11 cellular contexts compared by ENCODE assay signal in genomic region chr1:149841597-149842238, GRCh38. TPM values are rescaled to one million over a fixed set of nuclear protein-coding genes. Genes with fewer than 3 reads are reported as not detected.
A peak's percentile ranks its signal among the peaks of the same experiment; 100 is the strongest.
DNase-seq lines count a peak whose midpoint lies in the region; ATAC-seq, FAIRE-seq and TF ChIP-seq lines count a peak whose summit lies in the region.
"Not testable (repeated sequence)": the region's sequence is repeated elsewhere in the genome, so short reads cannot be mapped to it uniquely, and the experiment has no call there.
"Had no signal": no experiment of that assay in that cellular context is flagged by ENCODE, and none has a peak within 500 bp of the region (broad histone marks: within the 10 kb centered on the region; RNA-seq: fewer than 3 reads in every experiment).

No MANE protein-coding gene starts in this region.

- H3K27ac Mint-ChIP-seq in naive thymus-derived CD8-positive, alpha-beta T cell, result not testable (repeated sequence)

- POLR2A ChIA-PET in endothelial cell of umbilical vein (lab: Charles Lee); naive thymus-derived CD8-positive, alpha-beta T cell (lab: Charles Lee): not testable (repeated sequence)

- intact Hi-C loops in endothelial cell of umbilical vein (cut with micrococcal nuclease), result not testable (repeated sequence)

- FAIRE-seq in A204.1 (lab: Jason Lieb, UNC), result peak; percentile 14
- FAIRE-seq in endothelial cell of umbilical vein (lab: Jason Lieb, UNC), result not testable (repeated sequence)

- H3K27ac ChIP-seq in RWPE2 (ENCODE audit: poor library complexity, severe bottlenecking); endothelial cell of umbilical vein (ENCODE audit: insufficient read depth, low read depth, low read length): not testable (repeated sequence)

- H3K4me1 Mint-ChIP-seq in naive thymus-derived CD8-positive, alpha-beta T cell, result peaks cover 17 to 33% (median 23%) of the 10 kb centered on the region in 4 donors

- TF ChIP-seq POLR2A in endothelial cell of umbilical vein (IDR thresholded peaks at IDR 0.05; ENCODE audit: low read depth, low read length), result not testable (repeated sequence)

- peaks cover 19% of the 10 kb centered on the region for H3K36me3 ChIP-seq in RWPE2 (ENCODE audit: low read depth)
- H3K36me3 ChIP-seq in endothelial cell of umbilical vein (ENCODE audit: control insufficient read depth in 2 of 2, extremely low read depth in 1 of 2, insufficient read depth in 2 of 2, low read length in 2 of 2), result not testable (repeated sequence)

- DNase-seq in RWPE2 (ENCODE audit: low spot score); endothelial cell of umbilical vein (ENCODE audit: low read depth, low spot score); naive thymus-derived CD8-positive, alpha-beta T cell: not testable (repeated sequence)

- dilution Hi-C loops in endothelial cell of umbilical vein (cut with MboI; ENCODE audit: extremely low pct_ligation_motif_present, low sequenced_read_pairs), result not testable (repeated sequence)

- H3K9ac ChIP-seq in endothelial cell of umbilical vein (replicated peaks; ENCODE audit: extremely low read depth, insufficient read depth, low read length), result not testable (repeated sequence)

- peaks cover 11% of the 10 kb centered on the region for H3K79me2 ChIP-seq in endothelial cell of umbilical vein (ENCODE audit: control insufficient read depth, insufficient read depth, low read length)

- H3K4me1 ChIP-seq in RWPE2 (ENCODE audit: insufficient read depth, poor library complexity, severe bottlenecking), result peaks cover 17% of the 10 kb centered on the region
- H3K4me1 ChIP-seq in endothelial cell of umbilical vein (ENCODE audit: control insufficient read depth, extremely low read depth, insufficient read depth, low read length), result peaks cover 12% of the 10 kb centered on the region

- CTCF ChIA-PET in endothelial cell of umbilical vein (lab: Charles Lee), result not testable (repeated sequence)

- H3K27me3 Mint-ChIP-seq in naive thymus-derived CD8-positive, alpha-beta T cell, result not testable (repeated sequence)

- not testable (repeated sequence) for H3K4me3 ChIP-seq in RWPE2 (ENCODE audit: severe bottlenecking); endothelial cell of umbilical vein (replicated peaks in 1 of 3; ENCODE audit: insufficient read depth in 1 of 3, low read depth in 1 of 3, low read length in 3 of 3)

- not testable (repeated sequence) for H4K20me1 ChIP-seq in endothelial cell of umbilical vein (replicated peaks; ENCODE audit: control insufficient read depth, extremely low read depth, insufficient read depth, low read length)

- not testable (repeated sequence) for H3K9me1 ChIP-seq in endothelial cell of umbilical vein (replicated peaks; ENCODE audit: control insufficient read depth, extremely low read depth, insufficient read depth, low read length)

- H3K4me2 ChIP-seq in endothelial cell of umbilical vein (ENCODE audit: insufficient read depth, low read length), result not testable (repeated sequence)

- ATAC-seq in GM18907 (IDR thresholded peaks at IDR 0.05; ENCODE audit: unreplicated experiment) (peak; percentile 35), GM21423 (IDR thresholded peaks at IDR 0.05; ENCODE audit: unreplicated experiment) (peak; percentile 42), HG02798 (IDR thresholded peaks at IDR 0.05; ENCODE audit: poor library complexity, unreplicated experiment) (peak; percentile 35), HG03139 (IDR thresholded peaks at IDR 0.05; ENCODE audit: unreplicated experiment) (peak; percentile 32), RWPE2 (ENCODE audit: low read depth) (peak; percentile 51)
- ATAC-seq in naive thymus-derived CD8-positive, alpha-beta T cell, result peak; percentile 56 to 63

- not testable (repeated sequence) for H3K9me3 Mint-ChIP-seq in naive thymus-derived CD8-positive, alpha-beta T cell

- not testable (repeated sequence) for H3K4me3 Mint-ChIP-seq in naive thymus-derived CD8-positive, alpha-beta T cell

- H2AFZ ChIP-seq in endothelial cell of umbilical vein (ENCODE audit: low read depth, low read length), result not testable (repeated sequence)

- not testable (repeated sequence) for H3K9me3 ChIP-seq in RWPE2 (ENCODE audit: severe bottlenecking); endothelial cell of umbilical vein (replicated peaks; ENCODE audit: control insufficient read depth, insufficient read depth, low read length)

- not testable (repeated sequence) for TF ChIP-seq CTCF in RWPE2 (IDR thresholded peaks at IDR 0.05; ENCODE audit: poor library complexity, severe bottlenecking); endothelial cell of umbilical vein (IDR thresholded peaks at IDR 0.05; ENCODE audit: extremely low read depth in 1 of 2, insufficient read depth in 1 of 2, low read depth in 1 of 2, low read length in 2 of 2)

- H3K27me3 ChIP-seq in RWPE2 (ENCODE audit: insufficient read depth, poor library complexity, severe bottlenecking); endothelial cell of umbilical vein (ENCODE audit: control insufficient read depth in 2 of 2, insufficient read depth in 2 of 2, low read length in 2 of 2): not testable (repeated sequence)

- TSS peak; percentile 16 for BruUV-seq in endothelial cell of umbilical vein (replicated peaks; lab: Mats Ljungman, UMichigan)

- peaks cover 0 to 14% (median 6%) of the 10 kb centered on the region in 3 donors for H3K36me3 Mint-ChIP-seq in naive thymus-derived CD8-positive, alpha-beta T cell

RNA-seq across cellular contexts. Expression of gene BOLA1, which starts 57.6 kb away (rescaled TPM):
- total RNA-seq in endothelial cell of umbilical vein, result 7.0 and 10.8 TPM in 2 replicates
- polyA plus RNA-seq in endothelial cell of umbilical vein, result 12.2 and 16.1 TPM in 2 replicates
- 11.6 and 15.0 TPM in 2 replicates for polyA plus RNA-seq in endothelial cell of umbilical vein (2011; cell fraction: cytosol; rRNA removed)
- 5.8 and 8.2 TPM in 2 replicates for polyA plus RNA-seq in endothelial cell of umbilical vein (2011; cell fraction: nucleus; rRNA removed)
- polyA plus RNA-seq in endothelial cell of umbilical vein (2012), result 7.1 and 8.3 TPM in 2 replicates
- 2.0 and 3.7 TPM in 2 replicates for polyA minus RNA-seq in endothelial cell of umbilical vein
- polyA minus RNA-seq in endothelial cell of umbilical vein (2011; cell fraction: cytosol; rRNA and poly(A)+ RNA removed), result 5.5 TPM
- polyA minus RNA-seq in endothelial cell of umbilical vein (2011; cell fraction: nucleus; rRNA and poly(A)+ RNA removed), result 1.0 and 2.2 TPM in 2 replicates
- 10 to 100 TPM; 21.1 to 21.6 TPM for total RNA-seq in naive thymus-derived CD8-positive, alpha-beta T cell
- polyA plus RNA-seq in naive thymus-derived CD8-positive, alpha-beta T cell, result 10 to 100 TPM; 19.7 to 34.1 (median 24.3) TPM

RNA-seq across cellular contexts. Expression of gene FCGR1A, which starts 59.2 kb away (rescaled TPM):
- not detected in 2 replicates for total RNA-seq in endothelial cell of umbilical vein
- polyA plus RNA-seq in endothelial cell of umbilical vein, result not detected in 2 replicates
- not detected in 2 replicates for polyA plus RNA-seq in endothelial cell of umbilical vein (2011; cell fraction: cytosol; rRNA removed)
- not detected in 2 replicates for polyA plus RNA-seq in endothelial cell of umbilical vein (2011; cell fraction: nucleus; rRNA removed)
- polyA plus RNA-seq in endothelial cell of umbilical vein (2012), result not detected in 2 replicates
- not detected in 2 replicates for polyA minus RNA-seq in endothelial cell of umbilical vein
- not detected for polyA minus RNA-seq in endothelial cell of umbilical vein (2011; cell fraction: cytosol; rRNA and poly(A)+ RNA removed)
- not detected in 2 replicates for polyA minus RNA-seq in endothelial cell of umbilical vein (2011; cell fraction: nucleus; rRNA and poly(A)+ RNA removed)
- not detected for total RNA-seq in naive thymus-derived CD8-positive, alpha-beta T cell
- under 1 TPM in 1 of 3 donors, not detected in 2; 0.37 TPM for polyA plus RNA-seq in naive thymus-derived CD8-positive, alpha-beta T cell
- total RNA-seq: fibroblast of villous mesenchyme, GM23248, mammary epithelial cell had no signal
- polyA plus RNA-seq: GM23248, mammary epithelial cell had no signal
